Comparison of ENCODE assay signal across 8 cellular contexts in the genomic region with DNA sequence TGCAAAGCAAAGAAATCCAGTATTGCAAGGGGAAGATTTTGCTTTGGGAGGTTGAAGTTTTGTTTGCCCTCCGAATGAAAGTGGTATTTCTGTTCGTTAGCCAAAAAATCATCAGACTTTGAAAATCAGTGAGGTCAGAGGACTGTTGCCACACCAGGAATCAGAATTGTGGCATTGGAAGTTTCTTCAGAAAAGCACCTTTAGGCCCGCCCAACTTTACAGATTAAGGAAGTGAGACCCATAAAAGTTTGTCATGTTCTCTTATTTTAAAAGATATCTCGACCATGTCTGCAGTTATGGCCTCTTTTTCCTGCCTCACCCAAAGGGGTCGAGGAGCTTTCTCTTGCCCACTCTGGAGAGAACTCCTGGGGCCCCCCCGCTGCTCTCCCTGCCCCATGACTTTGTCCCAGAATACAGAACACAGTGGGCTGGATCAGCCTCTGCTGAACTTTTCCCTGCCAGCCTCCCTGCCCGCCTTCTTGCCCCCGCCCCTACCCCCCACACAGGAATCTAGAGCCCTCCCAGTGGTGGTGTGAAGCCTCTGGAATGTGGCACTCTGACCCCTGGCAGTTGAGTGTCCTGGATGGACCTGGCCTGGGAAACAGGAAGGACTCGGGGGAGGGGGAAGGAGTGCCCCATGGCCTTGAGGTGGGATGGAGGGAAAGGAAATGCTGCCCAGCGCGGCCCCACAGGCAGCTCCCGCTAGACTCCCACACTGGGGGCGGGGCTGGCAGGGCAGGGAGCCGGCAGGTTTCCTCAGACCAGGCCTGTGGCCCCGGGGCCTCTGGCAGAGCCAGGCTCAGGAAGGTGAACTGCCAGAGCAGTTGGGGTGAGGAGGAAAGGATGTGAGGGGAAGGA. TPM values are rescaled to one million over a fixed set of nuclear protein-coding genes. Genes with fewer than 3 reads are reported as not detected.
A peak's percentile ranks its signal among the peaks of the same experiment; 100 is the strongest.
DNase-seq lines count a peak whose midpoint lies in the region; ATAC-seq and TF ChIP-seq lines count a peak whose summit lies in the region.

No MANE protein-coding gene starts in this region.

- TF ChIP-seq CTCF in RWPE2 (IDR thresholded peaks at IDR 0.05; ENCODE audit: poor library complexity, severe bottlenecking) (no peak), omental fat pad (IDR thresholded peaks at IDR 0.05) (no peak)

- DNase-seq in ELR (ENCODE audit: low read depth) = peak; percentile 86
- peak; percentile 68 for DNase-seq in RWPE2 (ENCODE audit: low spot score)
- peak; percentile 98 for DNase-seq in glomerular visceral epithelial cell (ENCODE audit: extremely low spot score)
- no peak for DNase-seq in omental fat pad (ENCODE audit: low spot score)
- no peak for DNase-seq in NCI-H524 treated with DMSO at 0.1 percent for 48 hours (lab: John Stamatoyannopoulos, UW)
- no peak for DNase-seq in NCI-H2081 treated with DMSO at 0.1 percent for 48 hours (lab: John Stamatoyannopoulos, UW)

- H3K9me3 ChIP-seq in RWPE2 (ENCODE audit: severe bottlenecking) = no peaks in the 10 kb centered on the region

- peaks cover 28% of the 10 kb centered on the region for H3K36me3 ChIP-seq in RWPE2 (ENCODE audit: low read depth)

- peaks cover 57% of the 10 kb centered on the region for H3K4me1 ChIP-seq in RWPE2 (ENCODE audit: insufficient read depth, poor library complexity, severe bottlenecking)

- ATAC-seq in RWPE2 (ENCODE audit: low read depth) (peak; percentile 24), omental fat pad (ENCODE audit: low FRiP score) (peak; percentile 20), GM21529 (IDR thresholded peaks at IDR 0.05; ENCODE audit: unreplicated experiment) (no peak), GM18873 (IDR thresholded peaks at IDR 0.05; ENCODE audit: low FRiP score, unreplicated experiment) (no peak)

- peak overlapping the region; percentile 98 for H3K27ac ChIP-seq in RWPE2 (ENCODE audit: poor library complexity, severe bottlenecking)

- H3K27me3 ChIP-seq in RWPE2 (ENCODE audit: insufficient read depth, poor library complexity, severe bottlenecking) = no peaks in the 10 kb centered on the region

- H3K4me3 ChIP-seq in RWPE2 (ENCODE audit: severe bottlenecking) = no peak overlapping the region

RNA-seq across cellular contexts. Expression of a gene that starts 25.3 kb away (rescaled TPM):
- 100 to 1,000 TPM; 229 to 252 (median 233) TPM for total RNA-seq in omental fat pad

Comparison
In these comparisons a context has a peak if more than half of its experiments do, and no peak if none do; other contexts are left out.
1. DNase-seq: peak in ELR (single experiment), RWPE2 (single experiment) and glomerular visceral epithelial cell (single experiment); none in omental fat pad (single experiment), NCI-H524 treated with DMSO at 0.1 percent for 48 hours (single experiment) and NCI-H2081 treated with DMSO at 0.1 percent for 48 hours (single experiment).
2. ATAC-seq: peak in RWPE2 (single experiment) and omental fat pad (single experiment); none in GM21529 (single experiment) and GM18873 (single experiment).